In genomic region chr1:198178615-198179014, GRCh38 we compare ENCODE assay signal across 20 cellular contexts. TPM values are rescaled to one million over a fixed set of nuclear protein-coding genes. Genes with fewer than 3 reads are reported as not detected.
DNase-seq lines count a peak whose midpoint lies in the region; ATAC-seq and TF ChIP-seq lines count a peak whose summit lies in the region.
"Had no signal": no experiment of that assay in that cellular context is flagged by ENCODE, and none has a peak within 500 bp of the region (broad histone marks: within the 10 kb centered on the region; RNA-seq: fewer than 3 reads in every experiment).

No MANE protein-coding gene starts in this region.

- TF ChIP-seq CTCF in KMS-11 (conservative IDR thresholded peaks at IDR 0.05; ENCODE audit: low read depth, low read length), result no peak

- H3K4me3 Mint-ChIP-seq in activated T-cell treated with anti-CD3 and anti-CD28 coated beads, Interleukin-2, amount 50 U/mL, for 72 hours, result peak overlapping the region in 1 of 2 donors; percentile 96
- no peak overlapping the region for H3K4me3 Mint-ChIP-seq in activated naive CD8-positive, alpha-beta T cell treated with anti-CD3 and anti-CD28 coated beads, Interleukin-2, amount 10 ng/mL, durations not matched to agents 7 days and 5 days
- peak overlapping the region; percentile 64 for H3K4me3 Mint-ChIP-seq in stimulated activated effector memory CD8-positive, alpha-beta T cell treated with anti-CD3 and anti-CD28 coated beads, Interleukin-12 subunit alpha, Interleukin-12 subunit beta, amount 100 ng/mL, for 72 hours

- peaks cover 95% of the 10 kb centered on the region for H3K79me2 ChIP-seq in KMS-11 (ENCODE audit: insufficient read depth, low read depth)

- H3K27ac ChIP-seq in KMS-11, result no peak overlapping the region; the same call in 1 of the 2 replicates
- H3K27ac ChIP-seq: coronary artery, suprapubic skin, WERI-Rb-1 had no signal

- peaks cover 82% of the 10 kb centered on the region for H3K4me1 Mint-ChIP-seq in activated T-cell treated with anti-CD3 and anti-CD28 coated beads, Interleukin-2, amount 50 U/mL, for 72 hours (ENCODE audit: low read depth)
- peaks cover 76% of the 10 kb centered on the region for H3K4me1 Mint-ChIP-seq in activated naive CD8-positive, alpha-beta T cell treated with anti-CD3 and anti-CD28 coated beads, Interleukin-2, amount 10 ng/mL, durations not matched to agents 7 days and 5 days
- H3K4me1 Mint-ChIP-seq in stimulated activated effector memory CD8-positive, alpha-beta T cell treated with anti-CD3 and anti-CD28 coated beads, Interleukin-12 subunit alpha, Interleukin-12 subunit beta, amount 100 ng/mL, for 72 hours, result peaks cover 82% of the 10 kb centered on the region

- H2AFZ ChIP-seq in KMS-11 (ENCODE audit: low read depth), result no peak overlapping the region

- no peak overlapping the region for H3K4me3 ChIP-seq in KMS-11 (IDR thresholded peaks at IDR 0.05; ENCODE audit: insufficient read depth, low read depth, low read length)
- H3K4me3 ChIP-seq: coronary artery, K562, suprapubic skin had no signal

- POLR2A ChIA-PET in activated naive CD8-positive, alpha-beta T cell treated with anti-CD3 and anti-CD28 coated beads, Interleukin-2, amount 10 ng/mL, durations not matched to agents 7 days and 5 days (lab: Charles Lee), result no interaction called here

- H3K27ac Mint-ChIP-seq in activated T-cell treated with anti-CD3 and anti-CD28 coated beads, Interleukin-2, amount 50 U/mL, for 72 hours, result peak overlapping the region; percentile 85
- peak overlapping the region; percentile 63 for H3K27ac Mint-ChIP-seq in activated naive CD8-positive, alpha-beta T cell treated with anti-CD3 and anti-CD28 coated beads, Interleukin-2, amount 10 ng/mL, durations not matched to agents 7 days and 5 days
- H3K27ac Mint-ChIP-seq in stimulated activated effector memory CD8-positive, alpha-beta T cell treated with anti-CD3 and anti-CD28 coated beads, Interleukin-12 subunit alpha, Interleukin-12 subunit beta, amount 100 ng/mL, for 72 hours, result peak overlapping the region; percentile 68

- no peak overlapping the region for H3K9ac ChIP-seq in KMS-11

- H3K9me3 Mint-ChIP-seq in activated T-cell treated with anti-CD3 and anti-CD28 coated beads, Interleukin-2, amount 50 U/mL, for 72 hours, result no peaks in the 10 kb centered on the region
- H3K9me3 Mint-ChIP-seq in activated naive CD8-positive, alpha-beta T cell treated with anti-CD3 and anti-CD28 coated beads, Interleukin-2, amount 10 ng/mL, durations not matched to agents 7 days and 5 days, result no peaks in the 10 kb centered on the region
- no peaks in the 10 kb centered on the region for H3K9me3 Mint-ChIP-seq in stimulated activated effector memory CD8-positive, alpha-beta T cell treated with anti-CD3 and anti-CD28 coated beads, Interleukin-12 subunit alpha, Interleukin-12 subunit beta, amount 100 ng/mL, for 72 hours
- H3K9me3 Mint-ChIP-seq: activated naive CD4-positive, alpha-beta T cell treated with anti-CD3 and anti-CD28 coated beads, Interleukin-2, amount 50 U/mL, for 72 hours had no signal

- peaks cover 62% of the 10 kb centered on the region for H3K4me1 ChIP-seq in KMS-11 (ENCODE audit: low read depth, poor library complexity, severe bottlenecking)

- H3K36me3 ChIP-seq in KMS-11 (ENCODE audit: insufficient read depth), result no peaks in the 10 kb centered on the region
- H3K36me3 ChIP-seq: brain microvascular endothelial cell, suprapubic skin, WERI-Rb-1 had no signal

- no peak for ATAC-seq in activated T-cell treated with anti-CD3 and anti-CD28 coated beads, Interleukin-2, amount 50 U/mL, for 72 hours (replicated peaks in 1 of 2)
- no peak for ATAC-seq in activated naive CD8-positive, alpha-beta T cell treated with anti-CD3 and anti-CD28 coated beads, Interleukin-2, amount 10 ng/mL, durations not matched to agents 7 days and 5 days (ENCODE audit: low read depth)
- no peak for ATAC-seq in stimulated activated effector memory CD8-positive, alpha-beta T cell treated with anti-CD3 and anti-CD28 coated beads, Interleukin-12 subunit alpha, Interleukin-12 subunit beta, amount 100 ng/mL, for 72 hours
- no peak for ATAC-seq in HG03039 (IDR thresholded peaks at IDR 0.05; ENCODE audit: unreplicated experiment)
- ATAC-seq: left lobe of liver had no signal

- H4K20me1 ChIP-seq in KMS-11 (ENCODE audit: insufficient read depth), result no peaks in the 10 kb centered on the region

- DNase-seq in activated T-cell treated with anti-CD3 and anti-CD28 coated beads, Interleukin-2, amount 50 U/mL, for 72 hours, result no peak
- no peak for DNase-seq in activated T-cell treated with anti-CD3 and anti-CD28 coated beads, Interleukin-2, amount 50 U/mL, for 1 hour
- no peak for DNase-seq in activated naive CD8-positive, alpha-beta T cell treated with anti-CD3 and anti-CD28 coated beads, Interleukin-2, amount 10 ng/mL, durations not matched to agents 7 days and 5 days
- no peak for DNase-seq in stimulated activated effector memory CD8-positive, alpha-beta T cell treated with anti-CD3 and anti-CD28 coated beads, Interleukin-12 subunit alpha, Interleukin-12 subunit beta, amount 100 ng/mL, for 72 hours (ENCODE audit: low spot score in 2 of 2)
- no peak for DNase-seq in NCI-H510A treated with DMSO at 0.1 percent for 48 hours (lab: John Stamatoyannopoulos, UW)
- no peak for DNase-seq in AG08395 (ENCODE audit: low spot score)
- DNase-seq: brain microvascular endothelial cell, DMS79, NCI-H1092 treated with DMSO at 0.1 percent for 48 hours, NCI-H2081, NCI-H524 treated with DMSO at 0.1 percent for 48 hours, retina, WERI-Rb-1 had no signal

- no peaks in the 10 kb centered on the region for H3K27me3 Mint-ChIP-seq in activated T-cell treated with anti-CD3 and anti-CD28 coated beads, Interleukin-2, amount 50 U/mL, for 72 hours (ENCODE audit: low read depth)
- H3K27me3 Mint-ChIP-seq in activated naive CD8-positive, alpha-beta T cell treated with anti-CD3 and anti-CD28 coated beads, Interleukin-2, amount 10 ng/mL, durations not matched to agents 7 days and 5 days, result no peaks in the 10 kb centered on the region

- H3K27me3 ChIP-seq in KMS-11 (ENCODE audit: insufficient read depth, low read depth), result no peaks in the 10 kb centered on the region
- H3K27me3 ChIP-seq: brain microvascular endothelial cell, suprapubic skin had no signal

- peaks cover 0 to 1% of the 10 kb centered on the region in 2 donors for H3K36me3 Mint-ChIP-seq in activated T-cell treated with anti-CD3 and anti-CD28 coated beads, Interleukin-2, amount 50 U/mL, for 72 hours (ENCODE audit: insufficient read depth in 2 of 2)
- H3K36me3 Mint-ChIP-seq in activated naive CD8-positive, alpha-beta T cell treated with anti-CD3 and anti-CD28 coated beads, Interleukin-2, amount 10 ng/mL, durations not matched to agents 7 days and 5 days, result peaks cover 9% of the 10 kb centered on the region
- peaks cover 4% of the 10 kb centered on the region for H3K36me3 Mint-ChIP-seq in stimulated activated effector memory CD8-positive, alpha-beta T cell treated with anti-CD3 and anti-CD28 coated beads, Interleukin-12 subunit alpha, Interleukin-12 subunit beta, amount 100 ng/mL, for 72 hours

- H3K4me2 ChIP-seq in KMS-11, result peak overlapping the region; percentile 93

RNA-seq across cellular contexts. Expression of gene NEK7, which starts 21.8 kb away (rescaled TPM):
- 10 to 100 TPM; 55.9 to 64.9 TPM for total RNA-seq in activated T-cell treated with anti-CD3 and anti-CD28 coated beads, Interleukin-2, amount 50 U/mL, for 72 hours
- 10 to 100 TPM; 68.9 to 71.7 TPM for total RNA-seq in activated naive CD8-positive, alpha-beta T cell treated with anti-CD3 and anti-CD28 coated beads, Interleukin-2, amount 10 ng/mL, durations not matched to agents 7 days and 5 days
